In genomic region chr17:45792437-45792836, GRCh38 we compare ENCODE assay signal across 1 cellular context.
TF ChIP-seq lines count a peak whose summit lies in the region.

No MANE protein-coding gene starts in this region.

TF ChIP-seq in HCT116, 20 proteins besides CTCF, POLR2A, EP300 and RAD21 (continued from another document):
- no peak for TF ChIP-seq MAX (IDR thresholded peaks at IDR 0.05)
